ENCODE assay signal across 27 cellular contexts in genomic region chr7:2263176-2263575, GRCh38.
"Had no signal": no experiment of that assay in that cellular context is flagged by ENCODE, and none has a peak within 500 bp of the region (broad histone marks: within the 10 kb centered on the region; RNA-seq: fewer than 3 reads in every experiment).

No MANE protein-coding gene starts in this region.

- H3K4me1 ChIP-seq: adrenal gland had no signal

- DNase-seq: activated CD4-positive, alpha-beta T cell treated with anti-CD3 and anti-CD28 coated beads for 1 hour; activated CD4-positive, alpha-beta T cell treated with anti-CD3 and anti-CD28 coated beads, Interleukin-2, amount 10 ng/mL, durations not matched to agents 24 days and 14 days; activated CD4-positive, alpha-beta T cell treated with anti-CD3 and anti-CD28 coated beads, Interleukin-2, amount 50 U/mL, for 48 hours; activated CD8-positive, alpha-beta memory T cell treated with anti-CD3 and anti-CD28 coated beads, Interleukin-2, amount 10 ng/mL, durations not matched to agents 7 days and 5 days; activated effector memory CD4-positive, alpha-beta T cell treated with anti-CD3 and anti-CD28 coated beads, Interleukin-2, amount 50 U/mL, for 16 hours; activated naive CD4-positive, alpha-beta T cell treated with Interleukin-2 at 50 U/mL for 16 hours; activated T-cell treated with anti-CD3 and anti-CD28 coated beads, Interleukin-2, amount 50 U/mL, for 24 hours; adrenal gland; anterior cingulate cortex; caudate nucleus; Karpas-422; NCI-H1105 treated with DMSO at 0.1 percent for 48 hours; NCI-H146; NCI-H1930; NCI-H226; NCI-H510A; NCI-H526 treated with DMSO at 0.1 percent for 48 hours; NK-92 treated with Interleukin-12 subunit alpha and Interleukin-12 subunit beta, amount 100 ng/mL, for 24 hours; Peyer's patch; SHP77; SW 1271 had no signal

- H3K27ac Mint-ChIP-seq: activated CD4-positive, alpha-beta T cell treated with anti-CD3 and anti-CD28 coated beads, Interleukin-2, amount 10 ng/mL, durations not matched to agents 24 days and 14 days; activated CD8-positive, alpha-beta memory T cell treated with anti-CD3 and anti-CD28 coated beads, Interleukin-2, amount 10 ng/mL, durations not matched to agents 7 days and 5 days; activated naive CD8-positive, alpha-beta T cell; activated T-cell treated with anti-CD3 and anti-CD28 coated beads, Interleukin-2, amount 50 U/mL, for 24 hours; WTC11 had no signal

- H3K4me3 Mint-ChIP-seq: activated CD4-positive, alpha-beta T cell treated with anti-CD3 and anti-CD28 coated beads, Interleukin-2, amount 10 ng/mL, durations not matched to agents 24 days and 14 days; activated CD8-positive, alpha-beta memory T cell treated with anti-CD3 and anti-CD28 coated beads, Interleukin-2, amount 10 ng/mL, durations not matched to agents 7 days and 5 days; activated naive CD8-positive, alpha-beta T cell; activated T-cell treated with anti-CD3 and anti-CD28 coated beads, Interleukin-2, amount 50 U/mL, for 24 hours; WTC11 had no signal

- H3K27me3 Mint-ChIP-seq: activated CD4-positive, alpha-beta T cell treated with anti-CD3 and anti-CD28 coated beads, Interleukin-2, amount 10 ng/mL, durations not matched to agents 24 days and 14 days; activated naive CD8-positive, alpha-beta T cell; activated T-cell treated with anti-CD3 and anti-CD28 coated beads, Interleukin-2, amount 50 U/mL, for 24 hours had no signal

- ATAC-seq: activated CD8-positive, alpha-beta memory T cell treated with anti-CD3 and anti-CD28 coated beads, Interleukin-2, amount 10 ng/mL, durations not matched to agents 7 days and 5 days; HepG2; SK-N-SH treated with all-trans-retinoic acid at 6 μM for 48 hours; WTC11 had no signal

- H3K27ac ChIP-seq: adrenal gland, RWPE1, SJSA1 had no signal

- H3K27me3 ChIP-seq: adrenal gland, Peyer's patch, SJSA1 had no signal

- H3K9me3 ChIP-seq: adrenal gland, Peyer's patch, SJSA1 had no signal

- H3K4me3 ChIP-seq: adrenal gland, Peyer's patch, SJSA1 had no signal

- H3K36me3 ChIP-seq: adrenal gland had no signal

- H3K9me3 Mint-ChIP-seq: activated CD4-positive, alpha-beta T cell treated with anti-CD3 and anti-CD28 coated beads, Interleukin-2, amount 10 ng/mL, durations not matched to agents 24 days and 14 days; activated T-cell treated with anti-CD3 and anti-CD28 coated beads, Interleukin-2, amount 50 U/mL, for 24 hours; WTC11 had no signal

- H3K4me1 Mint-ChIP-seq: WTC11 had no signal
